Comparison of ENCODE assay signal across 1 cellular context in genomic region chr2:69647196-69647595, GRCh38.
TF ChIP-seq lines count a peak whose summit lies in the region.

No MANE protein-coding gene starts in this region.

TF ChIP-seq in WTC11, 78 proteins besides CTCF, POLR2A, EP300 and RAD21:
- peak; percentile 89 for TF ChIP-seq HMGA2 (CRISPR knock-in tag; IDR thresholded peaks at IDR 0.05)
TF ChIP-seq in WTC11: peak in this region for 1; not testable (repeated sequence) for 77.
